8 cellular contexts compared by ENCODE assay signal in genomic region chr6:110873981-110874879, GRCh38. TPM values are rescaled to one million over a fixed set of nuclear protein-coding genes. Genes with fewer than 3 reads are reported as not detected.
DNase-seq lines count a peak whose midpoint lies in the region; ATAC-seq and TF ChIP-seq lines count a peak whose summit lies in the region.

AMD1 (plus strand) TSS chr6:110874785; CDS start chr6:110875106, 321 bp downstream.

- peak within 1 kb of the TSS; percentile 94 for H3K4me3 ChIP-seq in OCI-LY3 (ENCODE audit: low read length)

- no peak for TF ChIP-seq CTCF in OCI-LY3 (IDR thresholded peaks at IDR 0.05; ENCODE audit: low read depth, low read length)
- no peak for TF ChIP-seq CTCF in endothelial cell (IDR thresholded peaks at IDR 0.05; ENCODE audit: unreplicated experiment)

- H3K9me3 Mint-ChIP-seq in endothelial cell (ENCODE audit: unreplicated experiment): no peaks in the 10 kb centered on the region

- H3K27me3 ChIP-seq in OCI-LY3 (ENCODE audit: low read depth, low read length): no peaks in the 10 kb centered on the region

- H3K27me3 Mint-ChIP-seq in endothelial cell (ENCODE audit: unreplicated experiment): peaks cover 1% of the 10 kb centered on the region

- peak within 1 kb of the TSS; percentile 98 for H3K4me2 ChIP-seq in OCI-LY3 (ENCODE audit: low read length)

- H3K4me1 Mint-ChIP-seq in endothelial cell (ENCODE audit: unreplicated experiment): peaks cover 22% of the 10 kb centered on the region

- no peaks in the 10 kb centered on the region for H3K9me3 ChIP-seq in OCI-LY3 (ENCODE audit: insufficient read depth, low read length)

- H3K4me1 ChIP-seq in OCI-LY3 (ENCODE audit: low read length): peaks cover 27% of the 10 kb centered on the region

- H3K27ac ChIP-seq in OCI-LY3 (ENCODE audit: low read length): peak within 1 kb of the TSS; percentile 65

- peaks cover 7% of the 10 kb centered on the region for H3K36me3 ChIP-seq in OCI-LY3 (replicated peaks; ENCODE audit: low read depth, low read length)

- H3K27ac Mint-ChIP-seq in endothelial cell (ENCODE audit: unreplicated experiment): peak within 1 kb of the TSS; percentile 95

- H3K36me3 Mint-ChIP-seq in endothelial cell (ENCODE audit: low read depth, unreplicated experiment): peaks cover 4% of the 10 kb centered on the region

- H3K4me3 Mint-ChIP-seq in endothelial cell (ENCODE audit: unreplicated experiment): peak within 1 kb of the TSS; percentile 98

- H4K20me1 ChIP-seq in OCI-LY3 (ENCODE audit: insufficient read depth, low read length): peaks cover 40% of the 10 kb centered on the region

- H3K9ac ChIP-seq in OCI-LY3 (ENCODE audit: low read length): peak within 1 kb of the TSS; percentile 90

- H3K79me2 ChIP-seq in OCI-LY3 (ENCODE audit: low read length): peaks cover 64% of the 10 kb centered on the region

- peak; percentile 66 for ATAC-seq in GM21515 (IDR thresholded peaks at IDR 0.05; ENCODE audit: unreplicated experiment)

- DNase-seq in D341Med (ENCODE audit: low spot score) (peak; percentile 98), HuH-7 (ENCODE audit: low spot score) (peak; percentile 97), endothelial cell (ENCODE audit: low spot score) (peak; percentile 95), midbrain (lab: John Stamatoyannopoulos, UW) (peak; percentile 98)
- DNase-seq in activated CD8-positive, alpha-beta memory T cell treated with anti-CD3 and anti-CD28 coated beads, Interleukin-2, amount 50 U/mL, for 48 hours: peak; percentile 95
- DNase-seq in stimulated activated CD8-positive, alpha-beta memory T cell treated with anti-CD3 and anti-CD28 coated beads, Interleukin-2, amount 100 ng/mL, for 1 hour (ENCODE audit: low read depth in 2 of 2): peak; percentile 90 to 92

- H2AFZ ChIP-seq in OCI-LY3 (ENCODE audit: low read depth, low read length): no peak within 1 kb of the TSS

RNA-seq across cellular contexts. Expression of gene AMD1, which starts in this region (rescaled TPM):
- total RNA-seq in endothelial cell (ENCODE audit: unreplicated experiment): 50.5 TPM

Comparison
In these comparisons a context has a peak if more than half of its experiments do, and no peak if none do; other contexts are left out.
1. Peak in every context shown above with its lines: DNase-seq, ATAC-seq, H3K4me3 ChIP-seq and H3K27ac ChIP-seq.